Comparison of ENCODE assay signal across 16 cellular contexts in genomic region chr4:137794779-137795178, GRCh38.
DNase-seq lines count a peak whose midpoint lies in the region; ATAC-seq and TF ChIP-seq lines count a peak whose summit lies in the region.
"Had no signal": no experiment of that assay in that cellular context is flagged by ENCODE, and none has a peak within 500 bp of the region (broad histone marks: within the 10 kb centered on the region; RNA-seq: fewer than 3 reads in every experiment).

No MANE protein-coding gene starts in this region.

- no peak overlapping the region for H3K4me3 Mint-ChIP-seq in stimulated activated memory B cell treated with anti-CD40 and anti-IgM and Interleukin-4, amounts not matched to agents 10 μg/mL and 1 μg/mL and 100 μg/mL, for 72 hours
- H3K4me3 Mint-ChIP-seq: activated CD4-positive, alpha-beta memory T cell treated with anti-CD3 and anti-CD28 coated beads, Interleukin-2, amount 10 ng/mL, durations not matched to agents 7 days and 5 days had no signal

- H3K27me3 ChIP-seq in mammary epithelial cell (ENCODE audit: insufficient read depth, low read length) (peaks cover 4% of the 10 kb centered on the region), psoas muscle (ENCODE audit: insufficient read depth in 3 of 3, low read length in 2 of 3) (no peaks in the 10 kb centered on the region)
- H3K27me3 ChIP-seq: spleen had no signal

- H3K27ac ChIP-seq in mammary epithelial cell (ENCODE audit: insufficient read depth, low read depth, low read length) = no peak overlapping the region
- no peak overlapping the region for H3K27ac ChIP-seq in psoas muscle
- H3K27ac ChIP-seq: spleen, VCaP had no signal

- intact Hi-C loops in mammary epithelial cell (cut with micrococcal nuclease) = no loop called here
- intact Hi-C loops in psoas muscle (cut with DNase I) = no loop called here

- dilution Hi-C loops in mammary epithelial cell (cut with HindIII; ENCODE audit: low sequenced_read_pairs) = no loop called here

- no peak overlapping the region for H2AFZ ChIP-seq in mammary epithelial cell (ENCODE audit: low read depth, low read length)

- H3K9ac ChIP-seq in mammary epithelial cell (ENCODE audit: insufficient read depth, low read length) = no peak overlapping the region

- ATAC-seq in psoas muscle = no peak
- ATAC-seq in stimulated activated memory B cell treated with anti-CD40 and anti-IgM and Interleukin-4, amounts not matched to agents 10 μg/mL and 1 μg/mL and 100 μg/mL, for 72 hours = no peak
- ATAC-seq in HG02763 (IDR thresholded peaks at IDR 0.05; ENCODE audit: unreplicated experiment) = no peak

- H3K4me3 ChIP-seq in mammary epithelial cell (replicated peaks in 1 of 3; ENCODE audit: insufficient read depth in 1 of 3, low read depth in 2 of 3, low read length in 3 of 3) = no peak overlapping the region
- peak overlapping the region; percentile 3 for H3K4me3 ChIP-seq in psoas muscle
- H3K4me3 ChIP-seq: spleen had no signal

- CTCF ChIA-PET in mammary epithelial cell (lab: Charles Lee; ENCODE audit: low non-redundant PET) = interaction anchor here (0.6 kb wide), 1 partner anchor 727 kb away, joined by 4 read pairs; no protein-coding TSS in a partner anchor

- H4K20me1 ChIP-seq in mammary epithelial cell (ENCODE audit: insufficient read depth, low read length) = no peaks in the 10 kb centered on the region

- H3K4me1 Mint-ChIP-seq in stimulated activated memory B cell treated with anti-CD40 and anti-IgM and Interleukin-4, amounts not matched to agents 10 μg/mL and 1 μg/mL and 100 μg/mL, for 72 hours = no peaks in the 10 kb centered on the region
- H3K4me1 Mint-ChIP-seq: activated CD4-positive, alpha-beta memory T cell treated with anti-CD3 and anti-CD28 coated beads, Interleukin-2, amount 10 ng/mL, durations not matched to agents 7 days and 5 days had no signal

- H3K9me3 ChIP-seq in mammary epithelial cell (replicated peaks; ENCODE audit: insufficient read depth, low read length) = no peaks in the 10 kb centered on the region
- no peaks in the 10 kb centered on the region for H3K9me3 ChIP-seq in psoas muscle
- H3K9me3 ChIP-seq: spleen had no signal

- H3K9me3 Mint-ChIP-seq in stimulated activated memory B cell treated with anti-CD40 and anti-IgM and Interleukin-4, amounts not matched to agents 10 μg/mL and 1 μg/mL and 100 μg/mL, for 72 hours = peaks cover 8% of the 10 kb centered on the region
- H3K9me3 Mint-ChIP-seq: activated CD4-positive, alpha-beta memory T cell treated with anti-CD3 and anti-CD28 coated beads, Interleukin-2, amount 10 ng/mL, durations not matched to agents 7 days and 5 days had no signal

- H3K79me2 ChIP-seq in mammary epithelial cell (ENCODE audit: insufficient read depth, low read length) = no peaks in the 10 kb centered on the region

- H3K36me3 ChIP-seq in mammary epithelial cell (ENCODE audit: insufficient read depth, low read length) (no peaks in the 10 kb centered on the region), psoas muscle (ENCODE audit: insufficient read depth in 1 of 2, low read depth in 1 of 2) (no peaks in the 10 kb centered on the region)
- H3K36me3 ChIP-seq: spleen had no signal

- BruUV-seq in mammary epithelial cell (replicated peaks; lab: Mats Ljungman, UMichigan) = no TSS peak

- H3K27ac Mint-ChIP-seq in stimulated activated memory B cell treated with anti-CD40 and anti-IgM and Interleukin-4, amounts not matched to agents 10 μg/mL and 1 μg/mL and 100 μg/mL, for 72 hours = no peak overlapping the region
- H3K27ac Mint-ChIP-seq: activated CD4-positive, alpha-beta memory T cell treated with anti-CD3 and anti-CD28 coated beads, Interleukin-2, amount 10 ng/mL, durations not matched to agents 7 days and 5 days had no signal

- H3K27me3 Mint-ChIP-seq in stimulated activated memory B cell treated with anti-CD40 and anti-IgM and Interleukin-4, amounts not matched to agents 10 μg/mL and 1 μg/mL and 100 μg/mL, for 72 hours = no peaks in the 10 kb centered on the region
- H3K27me3 Mint-ChIP-seq: activated CD4-positive, alpha-beta memory T cell treated with anti-CD3 and anti-CD28 coated beads, Interleukin-2, amount 10 ng/mL, durations not matched to agents 7 days and 5 days had no signal

- WGBS in mammary epithelial cell (ENCODE audit: low coverage, missing lambda C conversion rate) = 2% methylated on average over 6 of the region's 6 CpGs
- 22 to 35% (median 28%) methylated on average over 6 of the region's 6 CpGs for WGBS in psoas muscle, 3 donors

- in situ Hi-C loops in mammary epithelial cell (cut with MboI; ENCODE audit: low sequenced_read_pairs in 2 of 2) = no loop called here

- no peaks in the 10 kb centered on the region for H3K36me3 Mint-ChIP-seq in stimulated activated memory B cell treated with anti-CD40 and anti-IgM and Interleukin-4, amounts not matched to agents 10 μg/mL and 1 μg/mL and 100 μg/mL, for 72 hours

- H3K4me2 ChIP-seq in mammary epithelial cell (ENCODE audit: insufficient read depth, low read depth, low read length) = peak overlapping the region; percentile 4

- TF ChIP-seq CTCF in mammary epithelial cell (conservative IDR thresholded peaks at IDR 0.05 in 1 of 2, IDR thresholded peaks at IDR 0.05 in 1 of 2; ENCODE audit: extremely low read depth in 1 of 2, insufficient read depth in 1 of 2, low read depth in 1 of 2, low read length in 2 of 2) = no peak
- no peak for TF ChIP-seq CTCF in psoas muscle (IDR thresholded peaks at IDR 0.05)

- peak; percentile 9 for DNase-seq in Ammon's horn (ENCODE audit: low spot score)
- DNase-seq in NCI-H1694 treated with DMSO at 0.1 percent for 48 hours (lab: John Stamatoyannopoulos, UW) = peak; percentile 55
- DNase-seq in mammary epithelial cell = peak; percentile 1
- DNase-seq in psoas muscle = no peak
- no peak for DNase-seq in NCI-H146 treated with DMSO at 0.1 percent for 48 hours (lab: John Stamatoyannopoulos, UW; ENCODE audit: unreplicated experiment)
- no peak for DNase-seq in GF-D8 (lab: John Stamatoyannopoulos, UW)
- DNase-seq: activated CD4-positive, alpha-beta memory T cell treated with anti-CD3 and anti-CD28 coated beads, Interleukin-2, amount 10 ng/mL, durations not matched to agents 7 days and 5 days; AML-193; amniotic stem cell; head of caudate nucleus; NCI-H526; spleen; stimulated activated naive CD4-positive, alpha-beta T cell treated with Interleukin-2 at 50 U/mL for 16 hours had no signal

- H3K4me1 ChIP-seq in mammary epithelial cell (ENCODE audit: insufficient read depth, low read length) (no peaks in the 10 kb centered on the region), psoas muscle (no peaks in the 10 kb centered on the region)
- H3K4me1 ChIP-seq: spleen had no signal

Comparison
In these comparisons a context has a peak if more than half of its experiments do, and no peak if none do; other contexts are left out.
1. DNase-seq: peak in Ammon's horn (single experiment), NCI-H1694 treated with DMSO at 0.1 percent for 48 hours (single experiment) and mammary epithelial cell (single experiment); none in psoas muscle (0 of 2), NCI-H146 treated with DMSO at 0.1 percent for 48 hours (single experiment) and GF-D8 (single experiment).